In the genomic region with DNA sequence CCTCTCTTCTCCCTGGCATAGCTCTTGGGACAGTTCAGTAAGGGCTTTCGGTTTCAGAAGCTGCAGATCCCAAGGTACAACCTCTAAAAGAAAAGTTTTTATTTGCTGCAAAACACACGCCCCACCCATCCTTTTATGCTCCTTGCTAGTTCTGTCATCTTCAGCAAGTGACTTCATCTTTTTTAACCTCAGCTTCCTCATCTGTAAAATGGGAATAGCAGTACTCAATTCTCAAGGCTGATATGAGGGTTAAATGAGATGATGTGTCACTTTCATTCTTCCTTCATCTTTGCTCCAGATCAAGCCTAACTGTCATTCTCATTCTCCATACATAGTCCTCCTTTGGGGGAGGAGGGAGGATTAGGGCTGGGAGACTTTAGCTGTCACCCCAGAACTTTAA, we compare ENCODE assay signal across 27 cellular contexts.
"Had no signal": no experiment of that assay in that cellular context is flagged by ENCODE, and none has a peak within 500 bp of the region (broad histone marks: within the 10 kb centered on the region; RNA-seq: fewer than 3 reads in every experiment).

No MANE protein-coding gene starts in this region.

- H2AFZ ChIP-seq: hepatocyte had no signal

- ATAC-seq: foreskin keratinocyte; gastroesophageal sphincter; heart left ventricle; left lobe of liver; natural killer cell; psoas muscle; right cardiac atrium; stimulated activated memory B cell treated with anti-CD40 and anti-IgM and Interleukin-4, amounts not matched to agents 10 μg/mL and 1 μg/mL and 100 μg/mL, for 72 hours; stimulated activated naive CD8-positive, alpha-beta T cell treated with anti-CD3 and anti-CD28 coated beads, Interleukin-15, Interleukin-2, amounts not matched to agents 100 U/mL and 50 U/mL, for 24 hours had no signal

- DNase-seq: dermis blood vessel endothelial cell; effector memory CD4-positive, alpha-beta T cell; foreskin keratinocyte; heart left ventricle; kidney; natural killer cell; occipital lobe; ovary; posterior cingulate gyrus; psoas muscle; right cardiac atrium; sigmoid colon; stimulated activated CD4-positive, alpha-beta T cell treated with anti-CD3 and anti-CD28 coated beads, Interleukin-2, amount 100 ng/mL, for 24 hours; stimulated activated CD4-positive, alpha-beta T cell treated with anti-CD3 and anti-CD28 coated beads, Interleukin-4, amount 100 ng/mL, for 24 hours; stimulated activated naive CD8-positive, alpha-beta T cell treated with anti-CD3 and anti-CD28 coated beads, Interleukin-15, Interleukin-2, amounts not matched to agents 100 U/mL and 50 U/mL, for 24 hours; substantia nigra; tibial artery had no signal

- H3K9me3 ChIP-seq: ovary, psoas muscle, testis had no signal

- H3K4me2 ChIP-seq: hepatocyte had no signal

- H3K79me2 ChIP-seq: hepatocyte had no signal

- H3K4me3 ChIP-seq: esophagus muscularis mucosa, gastroesophageal sphincter, heart left ventricle, hepatocyte, lung, ovary, psoas muscle, sigmoid colon, testis, tibial artery had no signal

- H3K9me3 Mint-ChIP-seq: natural killer cell; stimulated activated memory B cell treated with anti-CD40 and anti-IgM and Interleukin-4, amounts not matched to agents 10 μg/mL and 1 μg/mL and 100 μg/mL, for 72 hours; type B pancreatic cell had no signal

- H3K4me1 ChIP-seq: esophagus muscularis mucosa, foreskin keratinocyte, gastroesophageal sphincter, heart left ventricle, psoas muscle, sigmoid colon, testis, tibial artery had no signal

- H3K27ac ChIP-seq: esophagus muscularis mucosa, foreskin keratinocyte, gastroesophageal sphincter, heart left ventricle, hepatocyte, ovary, psoas muscle, sigmoid colon, testis, tibial artery had no signal

- H3K4me3 Mint-ChIP-seq: memory B cell; natural killer cell; stimulated activated memory B cell treated with anti-CD40 and anti-IgM and Interleukin-4, amounts not matched to agents 10 μg/mL and 1 μg/mL and 100 μg/mL, for 72 hours; type B pancreatic cell had no signal

- FAIRE-seq: endothelial cell of umbilical vein, kidney had no signal

- H3K27ac Mint-ChIP-seq: memory B cell; natural killer cell; stimulated activated memory B cell treated with anti-CD40 and anti-IgM and Interleukin-4, amounts not matched to agents 10 μg/mL and 1 μg/mL and 100 μg/mL, for 72 hours; type B pancreatic cell had no signal

- H3K36me3 Mint-ChIP-seq: natural killer cell; stimulated activated memory B cell treated with anti-CD40 and anti-IgM and Interleukin-4, amounts not matched to agents 10 μg/mL and 1 μg/mL and 100 μg/mL, for 72 hours; type B pancreatic cell had no signal

- H3K4me1 Mint-ChIP-seq: natural killer cell had no signal

- H3K36me3 ChIP-seq: esophagus muscularis mucosa, gastroesophageal sphincter, heart left ventricle, ovary, sigmoid colon, tibial artery had no signal
